ENCODE assay signal across 12 cellular contexts in genomic region chr20:62305765-62306431, GRCh38. TPM values are rescaled to one million over a fixed set of nuclear protein-coding genes. Genes with fewer than 3 reads are reported as not detected.
DNase-seq lines count a peak whose midpoint lies in the region; ATAC-seq and TF ChIP-seq lines count a peak whose summit lies in the region.
"Had no signal": no experiment of that assay in that cellular context is flagged by ENCODE, and none has a peak within 500 bp of the region (broad histone marks: within the 10 kb centered on the region; RNA-seq: fewer than 3 reads in every experiment).

No MANE protein-coding gene starts in this region.

- H3K4me2 ChIP-seq in GM23248 (ENCODE audit: unreplicated experiment) = no peak overlapping the region

- no peaks in the 10 kb centered on the region for H3K27me3 Mint-ChIP-seq in activated CD8-positive, alpha-beta T cell treated with anti-CD3 and anti-CD28 coated beads for 36 hours

- peaks cover 38% of the 10 kb centered on the region for H3K36me3 Mint-ChIP-seq in activated CD8-positive, alpha-beta T cell treated with anti-CD3 and anti-CD28 coated beads for 36 hours (ENCODE audit: low read depth)

- no peaks in the 10 kb centered on the region for H3K9me3 ChIP-seq in A673 (ENCODE audit: low read depth, low read length, poor library complexity, severe bottlenecking)
- H3K9me3 ChIP-seq in GM23248 (ENCODE audit: low read depth) = no peaks in the 10 kb centered on the region
- H3K9me3 ChIP-seq in iPS-15b (ENCODE audit: control insufficient read depth, insufficient read depth, low read length) = no peaks in the 10 kb centered on the region
- H3K9me3 ChIP-seq in tibial nerve = no peaks in the 10 kb centered on the region
- H3K9me3 ChIP-seq in Peyer's patch = no peaks in the 10 kb centered on the region
- H3K9me3 ChIP-seq: neutrophil, SJSA1 had no signal

- H3K9ac ChIP-seq in GM23248 (0 out of 2 replicates have a peak overlapping the region, but pooled peaks have one; percentile 85), iPS-15b (ENCODE audit: low read depth, low read length) (no peak overlapping the region)

- POLR2A ChIA-PET in A673 (lab: Charles Lee; ENCODE audit: low non-redundant PET) = no interaction called here
- POLR2A ChIA-PET in activated CD8-positive, alpha-beta T cell treated with anti-CD3 and anti-CD28 coated beads for 36 hours (lab: Charles Lee) = interaction anchor here (1.1 to 1.4 kb wide), 3 partner anchors 9 to 85 kb away, joined by 3 to 4 read pairs (median 3); no protein-coding TSS in a partner anchor

- H3K4me3 ChIP-seq in A673 (ENCODE audit: low read depth, low read length, poor library complexity, severe bottlenecking) (no peak overlapping the region), GM23248 (no peak overlapping the region), iPS-15b (ENCODE audit: low read depth, low read length) (peak overlapping the region; percentile 1), tibial nerve (no peak overlapping the region), Peyer's patch (no peak overlapping the region)
- H3K4me3 ChIP-seq: SJSA1 had no signal

- CTCF ChIA-PET in A673 (lab: Charles Lee) = no interaction called here
- CTCF ChIA-PET in activated CD8-positive, alpha-beta T cell treated with anti-CD3 and anti-CD28 coated beads for 36 hours (lab: Charles Lee) = interaction anchor here (1.0 kb wide), 1 partner anchor 77 kb away, joined by 4 read pairs; no protein-coding TSS in a partner anchor

- H3K9me2 ChIP-seq in GM23248 (ENCODE audit: insufficient read depth) = no peaks in the 10 kb centered on the region

- H4K20me1 ChIP-seq in GM23248 (ENCODE audit: insufficient read depth) = peaks cover 6% of the 10 kb centered on the region; the same call in 1 of the 2 replicates

- no peaks in the 10 kb centered on the region for H3F3A ChIP-seq in GM23248 (ENCODE audit: insufficient read depth)

- no TSS peak for BruUV-seq in A673 (replicated peaks; lab: Mats Ljungman, UMichigan)

- peaks cover 24% of the 10 kb centered on the region for H3K4me1 Mint-ChIP-seq in activated CD8-positive, alpha-beta T cell treated with anti-CD3 and anti-CD28 coated beads for 36 hours (ENCODE audit: low read depth)

- in situ Hi-C loops in GM23248 (cut with MboI) = no loop called here

- WGBS in GM23248 (ENCODE audit: low coverage in 1 of 2, low lambda C conversion rate in 2 of 2, missing lambda C conversion rate in 2 of 2), 2 experiments = 80 to 83% methylated on average over 30 to 31 of the region's 33 CpGs
- 84 to 85% methylated on average over 28 to 33 of the region's 33 CpGs for WGBS in tibial nerve, 2 donors

- TF ChIP-seq POLR2A in tibial nerve (IDR thresholded peaks at IDR 0.05) (no peak), Peyer's patch (IDR thresholded peaks at IDR 0.05) (no peak)

- no peak overlapping the region for H2AFZ ChIP-seq in GM23248

- H3K36me3 ChIP-seq in A673 (ENCODE audit: insufficient read depth, low read length, poor library complexity, severe bottlenecking) (peaks cover 50% of the 10 kb centered on the region), GM23248 (ENCODE audit: low read depth) (peaks cover 8% of the 10 kb centered on the region; the same call in 1 of the 2 replicates), iPS-15b (ENCODE audit: control insufficient read depth, insufficient read depth, low read length) (peaks cover 66% of the 10 kb centered on the region), tibial nerve (peaks cover 10 to 67% (median 28%) of the 10 kb centered on the region in 3 donors), Peyer's patch (peaks cover 0 to 60% (median 0%) of the 10 kb centered on the region in 3 donors)

- no peak overlapping the region for H3K27ac Mint-ChIP-seq in activated CD8-positive, alpha-beta T cell treated with anti-CD3 and anti-CD28 coated beads for 36 hours

- no peak for DNase-seq in A673 (ENCODE audit: low spot score)
- no peak for DNase-seq in GM23248
- DNase-seq in activated CD8-positive, alpha-beta T cell treated with anti-CD3 and anti-CD28 coated beads for 36 hours = no peak
- DNase-seq in tibial nerve (ENCODE audit: low spot score in 2 of 2) = no peak
- DNase-seq in Peyer's patch = no peak
- DNase-seq in HuH-7.5 (ENCODE audit: low spot score) = no peak
- no peak for DNase-seq in activated CD4-positive, alpha-beta T cell treated with anti-CD3 and anti-CD28 coated beads for 4 hours
- DNase-seq: dorsolateral prefrontal cortex, NCI-H1694 had no signal

- TF ChIP-seq CTCF in A673 (conservative IDR thresholded peaks at IDR 0.05; ENCODE audit: low read depth, low read length) (no peak), tibial nerve (IDR thresholded peaks at IDR 0.05) (no peak), Peyer's patch (IDR thresholded peaks at IDR 0.05) (no peak)
- TF ChIP-seq CTCF in activated CD8-positive, alpha-beta T cell treated with anti-CD3 and anti-CD28 coated beads for 36 hours (IDR thresholded peaks at IDR 0.05) = no peak

- peaks cover 45% of the 10 kb centered on the region for H3K79me2 ChIP-seq in GM23248 (ENCODE audit: insufficient read depth)

- H3K4me3 Mint-ChIP-seq in activated CD8-positive, alpha-beta T cell treated with anti-CD3 and anti-CD28 coated beads for 36 hours = peak overlapping the region; percentile 96

- intact Hi-C loops in A673 (cut with micrococcal nuclease; ENCODE audit: unreplicated experiment) = no loop called here
- intact Hi-C loops in activated CD8-positive, alpha-beta T cell treated with anti-CD3 and anti-CD28 coated beads for 36 hours (cut with micrococcal nuclease) = no loop called here

- no peak for TF ChIP-seq EP300 in tibial nerve (IDR thresholded peaks at IDR 0.05)

- no peaks in the 10 kb centered on the region for H3K9me3 Mint-ChIP-seq in activated CD8-positive, alpha-beta T cell treated with anti-CD3 and anti-CD28 coated beads for 36 hours

- peak overlapping the region; percentile 23 for H3K27ac ChIP-seq in A673 (ENCODE audit: low read depth, low read length, poor library complexity, severe bottlenecking)
- H3K27ac ChIP-seq in GM23248 = no peak overlapping the region
- H3K27ac ChIP-seq in tibial nerve = no peak overlapping the region
- no peak overlapping the region for H3K27ac ChIP-seq in Peyer's patch
- H3K27ac ChIP-seq: neutrophil, SJSA1 had no signal

- H3K4me1 ChIP-seq in A673 (ENCODE audit: insufficient read depth, low read length, poor library complexity, severe bottlenecking) = peaks cover 18% of the 10 kb centered on the region
- H3K4me1 ChIP-seq in GM23248 (ENCODE audit: insufficient read depth) = peaks cover 14% of the 10 kb centered on the region
- no peaks in the 10 kb centered on the region for H3K4me1 ChIP-seq in iPS-15b (ENCODE audit: control insufficient read depth, insufficient read depth, low read length)
- H3K4me1 ChIP-seq in tibial nerve = peaks cover 4 to 45% (median 18%) of the 10 kb centered on the region in 4 donors
- peaks cover 7 to 25% (median 18%) of the 10 kb centered on the region in 4 donors for H3K4me1 ChIP-seq in Peyer's patch

- no peaks in the 10 kb centered on the region for H3K27me3 ChIP-seq in A673 (replicated peaks; ENCODE audit: insufficient read depth, low read depth, low read length, poor library complexity)
- H3K27me3 ChIP-seq in GM23248 (replicated peaks; ENCODE audit: insufficient read depth) = no peaks in the 10 kb centered on the region
- H3K27me3 ChIP-seq in iPS-15b (ENCODE audit: control insufficient read depth, insufficient read depth, low read length) = no peaks in the 10 kb centered on the region
- no peaks in the 10 kb centered on the region for H3K27me3 ChIP-seq in tibial nerve
- H3K27me3 ChIP-seq in Peyer's patch = no peaks in the 10 kb centered on the region
- H3K27me3 ChIP-seq: dorsolateral prefrontal cortex, neutrophil, SJSA1 had no signal

- no peak for ATAC-seq in activated CD8-positive, alpha-beta T cell treated with anti-CD3 and anti-CD28 coated beads for 36 hours

RNA-seq across cellular contexts. Expression of gene ADRM1, which starts 3.1 kb away (rescaled TPM):
- total RNA-seq in A673 (2021) = 218 and 252 TPM in 2 replicates
- total RNA-seq in GM23248 (2014; rRNA removed; shearing (Covaris generic)) = 117 and 138 TPM in 2 replicates
- 162 and 175 TPM in 2 replicates for polyA plus RNA-seq in GM23248 (2016; fragmentation: Nextera tagmentation; extraction: Ambion mirVana)
- 100 to 1,000 TPM; 110 to 115 TPM for total RNA-seq in activated CD8-positive, alpha-beta T cell treated with anti-CD3 and anti-CD28 coated beads for 36 hours
- 100 to 1,000 TPM; 111 to 132 (median 129) TPM for total RNA-seq in tibial nerve
- 100 to 1,000 TPM in 2 of 4 donors, 10 to 100 TPM in 2; 90.8 to 136 (median 99.7) TPM for total RNA-seq in Peyer's patch
